ENCODE assay signal across 30 cellular contexts in the genomic region with DNA sequence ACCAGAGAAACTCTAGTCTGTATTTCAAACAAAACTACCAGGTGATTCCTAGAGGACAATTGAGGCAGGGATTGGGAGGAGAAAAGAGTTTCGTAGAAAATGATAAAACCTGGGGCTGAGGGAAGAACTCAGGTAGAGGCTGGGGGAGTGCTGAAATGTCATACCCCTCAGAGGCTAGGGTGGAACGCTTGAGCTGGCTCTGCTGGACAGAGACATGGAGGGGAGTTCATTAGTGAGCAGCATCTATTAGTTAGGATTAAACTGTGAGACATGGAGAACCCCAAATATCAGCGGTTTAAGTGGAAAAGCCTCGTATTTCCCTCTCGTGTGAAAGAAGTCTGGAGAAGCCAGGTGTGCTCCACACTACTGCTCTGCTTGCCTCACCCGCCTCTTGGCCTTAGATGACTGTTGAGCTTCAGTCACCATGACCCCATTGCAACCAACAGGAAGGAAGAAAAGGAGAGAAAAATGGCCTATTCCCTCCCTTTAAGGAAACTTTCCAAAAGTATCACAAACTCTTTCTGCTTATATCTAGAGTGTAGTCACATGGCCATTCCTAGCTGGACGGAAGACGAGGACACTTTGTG.
"Had no signal": no experiment of that assay in that cellular context is flagged by ENCODE, and none has a peak within 500 bp of the region (broad histone marks: within the 10 kb centered on the region; RNA-seq: fewer than 3 reads in every experiment).

No MANE protein-coding gene starts in this region.

- H3K27me3 ChIP-seq: adrenal gland, breast epithelium, cardiac muscle cell, colonic mucosa had no signal

- H3K4me3 ChIP-seq: adrenal gland, breast epithelium, cardiac muscle cell, colonic mucosa had no signal

- DNase-seq: activated CD4-positive, alpha-beta memory T cell treated with anti-CD3 and anti-CD28 coated beads for 36 hours; activated CD4-positive, alpha-beta T cell treated with anti-CD3 and anti-CD28 coated beads for 36 hours; activated CD4-positive, alpha-beta T cell treated with anti-CD3 and anti-CD28 coated beads, Interleukin-2, amount 10 ng/mL, durations not matched to agents 24 days and 14 days; activated CD4-positive, CD25-positive, alpha-beta regulatory T cell; activated CD4-positive, CD25-positive, alpha-beta regulatory T cell treated with anti-CD3 and anti-CD28 coated beads, Interleukin-2, amount 50 U/mL, for 72 hours; activated CD8-positive, alpha-beta memory T cell treated with anti-CD3 and anti-CD28 coated beads, Interleukin-2, amount 10 ng/mL, durations not matched to agents 7 days and 5 days; activated CD8-positive, alpha-beta memory T cell treated with anti-CD3 and anti-CD28 coated beads, Interleukin-2, amount 50 U/mL, for 4 hours; activated CD8-positive, alpha-beta T cell treated with anti-CD3 and anti-CD28 coated beads, Interleukin-2, amount 10 ng/mL, durations not matched to agents 7 days and 5 days; activated effector memory CD4-positive, alpha-beta T cell treated with anti-CD3 and anti-CD28 coated beads, Interleukin-2, amount 50 U/mL, for 16 hours; activated naive CD4-positive, alpha-beta T cell; activated naive CD8-positive, alpha-beta T cell treated with anti-CD3 and anti-CD28 coated beads for 36 hours; activated naive CD8-positive, alpha-beta T cell treated with anti-CD3 and anti-CD28 coated beads, Interleukin-2, amount 50 U/mL, for 24 hours; activated T-cell treated with anti-CD3 and anti-CD28 coated beads, Interleukin-2, amount 50 U/mL, for 1 hour; activated T-cell treated with anti-CD3 and anti-CD28 coated beads, Interleukin-2, amount 50 U/mL, for 48 hours; adrenal gland; amygdala; aorta; central memory CD4-positive, alpha-beta T cell; cerebellar nuclear complex; colonic mucosa; effector memory CD4-positive, alpha-beta T cell; endodermal cell; foreskin fibroblast; head of caudate nucleus; hippocampal formation; T-helper 2 cell had no signal

- H3K9me3 ChIP-seq: adrenal gland, breast epithelium, colonic mucosa had no signal

- H3K36me3 ChIP-seq: adrenal gland, breast epithelium, cardiac muscle cell, colonic mucosa had no signal

- FAIRE-seq: frontal cortex had no signal

- H3K27ac ChIP-seq: adrenal gland, breast epithelium, cardiac muscle cell, colonic mucosa had no signal

- ATAC-seq: activated CD4-positive, alpha-beta T cell treated with anti-CD3 and anti-CD28 coated beads for 36 hours; activated CD8-positive, alpha-beta memory T cell treated with anti-CD3 and anti-CD28 coated beads, Interleukin-2, amount 10 ng/mL, durations not matched to agents 7 days and 5 days; activated CD8-positive, alpha-beta T cell treated with anti-CD3 and anti-CD28 coated beads, Interleukin-2, amount 10 ng/mL, durations not matched to agents 7 days and 5 days; activated naive CD8-positive, alpha-beta T cell treated with anti-CD3 and anti-CD28 coated beads, Interleukin-2, amount 50 U/mL, for 24 hours; esophagus mucosa had no signal

- H3K4me1 ChIP-seq: breast epithelium, colonic mucosa had no signal
